ENCODE assay signal across 13 cellular contexts in genomic region chr19:46901701-46902401, GRCh38. TPM values are rescaled to one million over a fixed set of nuclear protein-coding genes. Genes with fewer than 3 reads are reported as not detected.
DNase-seq lines count a peak whose midpoint lies in the region; ATAC-seq and TF ChIP-seq lines count a peak whose summit lies in the region.
"Had no signal": no experiment of that assay in that cellular context is flagged by ENCODE, and none has a peak within 500 bp of the region (broad histone marks: within the 10 kb centered on the region; RNA-seq: fewer than 3 reads in every experiment).

No MANE protein-coding gene starts in this region.

- no peak overlapping the region for H3K9ac ChIP-seq in H9 (ENCODE audit: extremely low read depth, insufficient read length, low read length)
- H3K9ac ChIP-seq: BLaER1 had no signal

- H3K36me3 Mint-ChIP-seq in H9 (ENCODE audit: insufficient read depth in 1 of 3, low read depth in 3 of 3), result no peaks in the 10 kb centered on the region

- H3K4me1 ChIP-seq in H9 (ENCODE audit: insufficient read depth, low read length) (peaks cover 7% of the 10 kb centered on the region; the same call in 1 of the 2 replicates), lower lobe of right lung (peaks cover 51% of the 10 kb centered on the region)

- H3K79me1 ChIP-seq in H9 (ENCODE audit: insufficient read depth, low read depth, low read length, poor library complexity, severe bottlenecking), result no peaks in the 10 kb centered on the region

- H3K27me3 Mint-ChIP-seq in H9 (ENCODE audit: low read depth), result no peaks in the 10 kb centered on the region

- H3T11ph ChIP-seq in H9 (ENCODE audit: low read length), result no peak overlapping the region

- H2BK120ac ChIP-seq in H9 (ENCODE audit: low read depth, low read length, poor library complexity, severe bottlenecking), result no peak overlapping the region

- no peak overlapping the region for H2BK5ac ChIP-seq in H9 (ENCODE audit: insufficient read length, low read length)

- peaks cover 34 to 36% of the 10 kb centered on the region in 2 experiments for H3K4me1 Mint-ChIP-seq in H9

- H2BK12ac ChIP-seq in H9 (ENCODE audit: insufficient read length, low read depth, low read length), result no peak overlapping the region

- H3K23ac ChIP-seq in H9 (ENCODE audit: insufficient read length, low read depth, low read length), result no peak overlapping the region

- H2AK5ac ChIP-seq in H9 (ENCODE audit: insufficient read length, low read length), result no peak overlapping the region

- no peak overlapping the region for H3K4me3 Mint-ChIP-seq in H9

- H3K79me2 ChIP-seq in H9 (ENCODE audit: insufficient read depth, low read length), result peaks cover 3% of the 10 kb centered on the region; the same call in 1 of the 2 replicates

- no peak overlapping the region for H3K14ac ChIP-seq in H9 (ENCODE audit: insufficient read depth, low read length)

- H4K5ac ChIP-seq in H9 (ENCODE audit: insufficient read length, low read depth, low read length), result no peak overlapping the region

- in situ Hi-C loops in astrocyte of the spinal cord (cut with HindIII; ENCODE audit: low sequenced_read_pairs), result no loop called here
- in situ Hi-C loops in GM13976 (cut with MboI; ENCODE audit: low sequenced_read_pairs, unreplicated experiment), result no loop called here

- H3K9me3 Mint-ChIP-seq in H9, result no peaks in the 10 kb centered on the region

- H2BK20ac ChIP-seq in H9 (ENCODE audit: low read depth, low read length, poor library complexity, severe bottlenecking), result no peak overlapping the region

- no peak overlapping the region for H2BK15ac ChIP-seq in H9 (ENCODE audit: low read depth, low read length)

- TF ChIP-seq CTCF in H9 (conservative IDR thresholded peaks at IDR 0.05) (no peak), astrocyte of the spinal cord (IDR thresholded peaks at IDR 0.05; ENCODE audit: low read depth, low read length) (no peak), lower lobe of right lung (IDR thresholded peaks at IDR 0.05) (no peak), GM13976 (IDR thresholded peaks at IDR 0.05; ENCODE audit: borderline replicate concordance, control extremely low read depth, extremely low read depth, insufficient read depth, missing control alignments) (no peak)

- ATAC-seq in lower lobe of right lung, result peak; percentile 54 to 58
- ATAC-seq in GM18517 (IDR thresholded peaks at IDR 0.05; ENCODE audit: unreplicated experiment), result no peak

- H3K4me3 ChIP-seq in astrocyte of the spinal cord (ENCODE audit: low read depth, low read length), result no peak overlapping the region
- no peak overlapping the region for H3K4me3 ChIP-seq in lower lobe of right lung
- H3K4me3 ChIP-seq: BLaER1, SJSA1, tibial nerve had no signal

- H3K9me3 ChIP-seq in H9 (ENCODE audit: control insufficient read depth, low read depth, low read length) (no peaks in the 10 kb centered on the region), lower lobe of right lung (no peaks in the 10 kb centered on the region)
- H3K9me3 ChIP-seq: BLaER1, SJSA1, tibial nerve had no signal

- H2AFZ ChIP-seq in H9 (ENCODE audit: low read length), result no peak overlapping the region

- H4K91ac ChIP-seq in H9 (ENCODE audit: insufficient read length, low read depth, low read length), result no peak overlapping the region

- H3K23me2 ChIP-seq in H9 (ENCODE audit: insufficient read length, low read depth, low read length, poor library complexity, severe bottlenecking), result no peaks in the 10 kb centered on the region

- H4K8ac ChIP-seq in H9 (replicated peaks; ENCODE audit: insufficient read length, low read depth, low read length), result no peak overlapping the region

- H3K18ac ChIP-seq in H9 (ENCODE audit: insufficient read length, low read depth, low read length), result no peak overlapping the region

- H4K20me1 ChIP-seq in H9 (ENCODE audit: control insufficient read depth, insufficient read depth, insufficient read length), result no peaks in the 10 kb centered on the region

- no peaks in the 10 kb centered on the region for H3K36me3 ChIP-seq in lower lobe of right lung
- H3K36me3 ChIP-seq: tibial nerve had no signal

- H3K27ac ChIP-seq in H9 (ENCODE audit: insufficient read length, low read depth, low read length) (no peak overlapping the region), lower lobe of right lung (peak overlapping the region; percentile 51)
- H3K27ac ChIP-seq: BLaER1, SJSA1, tibial nerve had no signal

- H3K4me2 ChIP-seq in H9 (ENCODE audit: insufficient read depth, insufficient read length, low read length), result no peak overlapping the region

- no peak overlapping the region for H3K56ac ChIP-seq in H9 (ENCODE audit: insufficient read length, low read depth, low read length)

- H3K27ac Mint-ChIP-seq in H9, result peak overlapping the region in 2 of 3 experiments; percentile 58 to 85; a peak in 2 of 7 replicates

- H3K27me3 ChIP-seq in H9 (ENCODE audit: insufficient read depth, low read length) (no peaks in the 10 kb centered on the region), lower lobe of right lung (ENCODE audit: low read depth) (no peaks in the 10 kb centered on the region)
- H3K27me3 ChIP-seq: BLaER1, SJSA1, tibial nerve had no signal

- H3K4ac ChIP-seq in H9 (ENCODE audit: low read depth, low read length), result no peak overlapping the region

- intact Hi-C loops in lower lobe of right lung (cut with DNase I), result no loop called here

- DNase-seq in A172 (ENCODE audit: low spot score), result peak; percentile 42
- no peak for DNase-seq in H9
- peak; percentile 65 for DNase-seq in astrocyte of the spinal cord (ENCODE audit: low read depth, low spot score)
- no peak for DNase-seq in lower lobe of right lung
- no peak for DNase-seq in activated CD8-positive, alpha-beta memory T cell treated with anti-CD3 and anti-CD28 coated beads, Interleukin-2, amount 50 U/mL, for 4 hours
- DNase-seq in NCI-H1105 (lab: John Stamatoyannopoulos, UW), result no peak
- DNase-seq in GM13976 (ENCODE audit: low spot score), result no peak
- DNase-seq: activated CD4-positive, alpha-beta T cell treated with anti-CD3 and anti-CD28 coated beads, Interleukin-2, amount 50 U/mL, for 4 hours; NCI-H2081 treated with DMSO at 0.1 percent for 48 hours had no signal

RNA-seq across cellular contexts. Expression of gene ARHGAP35, which starts 41.1 kb away (rescaled TPM):
- total RNA-seq in A172 (2014; rRNA removed; shearing (Covaris generic)), result 11.5 and 14.1 TPM in 2 replicates
- total RNA-seq in H9 (2021), result 49.0 and 49.8 TPM in 2 replicates
- 61.6 TPM for total RNA-seq in lower lobe of right lung

RNA-seq across cellular contexts. Expression of gene AP2S1, which starts 51.2 kb away (rescaled TPM):
- 141 and 186 TPM in 2 replicates for total RNA-seq in A172 (2014; rRNA removed; shearing (Covaris generic))
- total RNA-seq in H9 (2021), result 193 and 200 TPM in 2 replicates
- total RNA-seq in lower lobe of right lung, result 120 TPM

Comparison
In these comparisons a context has a peak if more than half of its experiments do, and no peak if none do; other contexts are left out.
1. DNase-seq: peak in A172 (single experiment) and astrocyte of the spinal cord (single experiment); none in H9 (single experiment), lower lobe of right lung (single experiment), activated CD8-positive, alpha-beta memory T cell treated with anti-CD3 and anti-CD28 coated beads, Interleukin-2, amount 50 U/mL, for 4 hours (single experiment), NCI-H1105 (single experiment) and GM13976 (single experiment).